Comparison of ENCODE assay signal across 1 cellular context in genomic region chr4:39700500-39700899, GRCh38.
TF ChIP-seq lines count a peak whose summit lies in the region.

No MANE protein-coding gene starts in this region.

TF ChIP-seq in H1, 55 proteins besides CTCF, POLR2A, EP300 and RAD21:
- no peak for TF ChIP-seq MAX (IDR thresholded peaks at IDR 0.05)
- no peak for TF ChIP-seq SRF (IDR thresholded peaks at IDR 0.05; ENCODE audit: low read depth, low read length)
- TF ChIP-seq RFX5 (IDR thresholded peaks at IDR 0.05; ENCODE audit: borderline replicate concordance, low read depth, low read length), result no peak
- TF ChIP-seq ASH2L (IDR thresholded peaks at IDR 0.05; ENCODE audit: low read length), result no peak
- no peak for TF ChIP-seq BCL11A (IDR thresholded peaks at IDR 0.05; ENCODE audit: low read depth in 2 of 2, low read length in 2 of 2)
- no peak for TF ChIP-seq EGR1 (IDR thresholded peaks at IDR 0.05; ENCODE audit: borderline replicate concordance, low read depth, low read length)
- TF ChIP-seq MAFK (IDR thresholded peaks at IDR 0.05; ENCODE audit: low read depth, low read length), result no peak
- TF ChIP-seq TBP (IDR thresholded peaks at IDR 0.05; ENCODE audit: low read depth, low read length), result no peak
- TF ChIP-seq TAF1 (IDR thresholded peaks at IDR 0.05; ENCODE audit: low read depth, low read length), result no peak
- TF ChIP-seq EZH2 (IDR thresholded peaks at IDR 0.05; ENCODE audit: low read depth, low read length, severe bottlenecking), result no peak
- TF ChIP-seq TCF12 (IDR thresholded peaks at IDR 0.05; ENCODE audit: low read depth, low read length), result no peak
- TF ChIP-seq ATF3 (IDR thresholded peaks at IDR 0.05; ENCODE audit: insufficient read depth, low read depth, low read length), result no peak
- TF ChIP-seq GTF2F1 (IDR thresholded peaks at IDR 0.05; ENCODE audit: borderline replicate concordance, low read depth, low read length), result no peak
- no peak for TF ChIP-seq GABPA (IDR thresholded peaks at IDR 0.05; ENCODE audit: borderline replicate concordance, insufficient read depth, low read length)
- no peak for TF ChIP-seq TAF7 (optimal IDR thresholded peaks at IDR 0.05; ENCODE audit: borderline replicate concordance, low read depth, low read length)
- TF ChIP-seq CTBP2 (IDR thresholded peaks at IDR 0.05; ENCODE audit: borderline replicate concordance, insufficient read depth, insufficient read length, low read length), result no peak
TF ChIP-seq in H1: peak in this region for 0.
